1 cellular context compared by ENCODE assay signal in genomic region chr7:100545636-100546128, GRCh38.
A peak's percentile ranks its signal among the peaks of the same experiment; 100 is the strongest.
TF ChIP-seq lines count a peak whose summit lies in the region.

No MANE protein-coding gene starts in this region.

TF ChIP-seq in GM12878, 131 proteins besides CTCF, POLR2A, EP300 and RAD21 (continues in another document):
- TF ChIP-seq ZNF274 (IDR thresholded peaks at IDR 0.05; ENCODE audit: insufficient read depth, insufficient read length) (no peak), SMARCA5 (IDR thresholded peaks at IDR 0.05) (no peak), MTA2 (IDR thresholded peaks at IDR 0.05; ENCODE audit: low read depth) (peak; percentile 54), TARDBP (IDR thresholded peaks at IDR 0.05; ENCODE audit: borderline replicate concordance) (no peak), REST (IDR thresholded peaks at IDR 0.05; ENCODE audit: low read depth, low read length) (no peak), ZNF622 (IDR thresholded peaks at IDR 0.05) (no peak), BCL11A (IDR thresholded peaks at IDR 0.05; ENCODE audit: low read depth, low read length) (peak; percentile 70), MXI1 (IDR thresholded peaks at IDR 0.05; ENCODE audit: low read depth, low read length) (no peak; the same call in 1 of the 2 replicates), SPI1 (IDR thresholded peaks at IDR 0.05; ENCODE audit: borderline replicate concordance, insufficient read depth, low read depth, low read length) (peak; percentile 65), POLR2AphosphoS5 (IDR thresholded peaks at IDR 0.05; ENCODE audit: low read length) (peak; percentile 68), TAF1 (IDR thresholded peaks at IDR 0.05; ENCODE audit: borderline replicate concordance, low read depth, low read length) (peak; percentile 45; the same call in 1 of the 2 replicates), MAX (IDR thresholded peaks at IDR 0.05; ENCODE audit: low read depth, low read length) (0 out of 2 replicates have a peak, but pooled peaks have one; percentile 38), BHLHE40 (IDR thresholded peaks at IDR 0.05; ENCODE audit: borderline replicate concordance in 1 of 2, low read depth in 2 of 2, low read length in 1 of 2) (peak in 1 of 2 experiments; percentile 67; a peak in 1 of 4 replicates), SREBF1 (IDR thresholded peaks at IDR 0.05; ENCODE audit: low read length) (no peak), SIX5 (IDR thresholded peaks at IDR 0.05; ENCODE audit: low read depth, low read length, severe bottlenecking) (no peak), ZNF207 (IDR thresholded peaks at IDR 0.05; ENCODE audit: borderline replicate concordance) (peak; percentile 61; the same call in 1 of the 2 replicates), IRF5 (IDR thresholded peaks at IDR 0.05; ENCODE audit: borderline replicate concordance) (no peak), ATF3 (IDR thresholded peaks at IDR 0.05; ENCODE audit: borderline replicate concordance, extremely low read depth, low read depth, low read length) (no peak), NRF1 (conservative IDR thresholded peaks at IDR 0.05; ENCODE audit: low read depth, low read length) (no peak), ELK1 (IDR thresholded peaks at IDR 0.05; ENCODE audit: low read depth, low read length) (no peak), ZNF217 (IDR thresholded peaks at IDR 0.05) (no peak), IKZF1 (conservative IDR thresholded peaks at IDR 0.05) (peak; percentile 70), ZNF24 (IDR thresholded peaks at IDR 0.05) (no peak), RELB (IDR thresholded peaks at IDR 0.05; ENCODE audit: low read depth) (peak; percentile 48), ATF7 (IDR thresholded peaks at IDR 0.05; ENCODE audit: low read depth) (peak; percentile 69), CUX1 (IDR thresholded peaks at IDR 0.05; ENCODE audit: insufficient replicate concordance, low read depth, low read length) (peak; percentile 49), MLLT1 (IDR thresholded peaks at IDR 0.05) (peak; percentile 18; the same call in 1 of the 2 replicates), TBL1XR1 (IDR thresholded peaks at IDR 0.05; ENCODE audit: low read depth, low read length) (peak; percentile 60; the same call in 1 of the 2 replicates), NBN (IDR thresholded peaks at IDR 0.05) (peak; percentile 61; the same call in 1 of the 2 replicates), GATAD2B (conservative IDR thresholded peaks at IDR 0.05; ENCODE audit: low read depth) (0 out of 2 replicates have a peak, but pooled peaks have one; percentile 33), NKRF (conservative IDR thresholded peaks at IDR 0.05) (no peak), TCF12 (IDR thresholded peaks at IDR 0.05; ENCODE audit: low read depth, low read length) (0 out of 2 replicates have a peak, but pooled peaks have one; percentile 24), ZBTB33 (IDR thresholded peaks at IDR 0.05) (no peak), SIN3A (IDR thresholded peaks at IDR 0.05; ENCODE audit: low read depth, low read length) (peak; percentile 83; the same call in 1 of the 2 replicates), ZBED1 (IDR thresholded peaks at IDR 0.05; ENCODE audit: borderline replicate concordance) (peak; percentile 56; the same call in 1 of the 2 replicates), SUZ12 (IDR thresholded peaks at IDR 0.05; ENCODE audit: unreplicated experiment) (no peak), YY1 (IDR thresholded peaks at IDR 0.05; ENCODE audit: low read depth, low read length) (0 out of 2 replicates have a peak, but pooled peaks have one; percentile 30), RCOR1 (conservative IDR thresholded peaks at IDR 0.05; ENCODE audit: low read depth, low read length) (no peak), CREB1 (IDR thresholded peaks at IDR 0.05; ENCODE audit: low read depth) (no peak), CBFB (IDR thresholded peaks at IDR 0.05; ENCODE audit: low read depth) (0 out of 2 replicates have a peak, but pooled peaks have one; percentile 36), KDM1A (IDR thresholded peaks at IDR 0.05; ENCODE audit: borderline replicate concordance) (no peak)
